In the genomic region with DNA sequence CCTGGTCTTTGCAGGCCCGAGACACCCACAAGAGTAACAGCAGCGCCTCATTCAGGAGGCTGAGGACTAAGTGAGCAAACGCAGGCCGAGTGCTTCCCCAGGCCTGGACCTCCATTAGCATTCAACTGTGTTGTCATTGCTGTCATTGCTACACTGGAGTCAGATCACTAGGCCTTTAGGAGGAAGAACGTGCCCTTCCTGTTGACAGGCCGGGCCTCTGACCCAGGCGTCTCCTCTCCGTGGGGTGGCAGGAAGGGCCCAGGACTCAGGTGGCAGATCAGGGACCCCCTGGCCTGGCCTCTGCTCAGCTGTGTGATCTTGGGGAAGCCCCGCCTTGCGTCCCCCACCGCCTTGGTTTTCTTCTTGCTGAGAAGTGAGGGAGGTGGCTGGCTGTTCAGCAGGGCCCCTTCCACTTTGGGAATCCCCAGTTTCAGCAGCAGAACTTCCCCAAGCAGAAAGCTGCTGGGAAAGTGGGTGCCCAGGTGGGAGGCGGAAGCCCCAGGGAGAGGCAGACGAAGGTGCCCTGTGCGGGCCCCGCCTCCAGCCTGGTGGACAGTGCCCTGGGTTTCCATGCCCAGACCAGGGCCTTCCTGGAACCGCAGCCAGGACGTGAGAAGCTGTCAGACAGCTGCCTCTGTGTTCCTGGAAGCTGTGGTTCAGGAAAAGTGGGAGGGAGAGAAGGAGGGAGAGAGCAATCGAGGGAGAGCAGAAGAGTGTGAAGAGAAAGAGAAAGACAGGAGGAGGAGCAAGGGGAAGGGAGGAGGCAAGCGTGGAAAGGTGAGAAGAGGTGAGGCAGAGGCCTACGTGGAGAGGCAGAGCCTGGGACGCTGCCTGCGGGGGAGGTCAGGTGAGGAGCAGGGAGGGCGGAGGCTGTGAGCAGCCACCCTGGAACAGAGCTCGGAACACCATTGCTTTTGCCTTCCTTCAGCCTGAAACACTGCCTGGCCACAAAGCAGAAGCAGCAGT, we compare ENCODE assay signal across 11 cellular contexts. TPM values are rescaled to one million over a fixed set of nuclear protein-coding genes. Genes with fewer than 3 reads are reported as not detected.
DNase-seq lines count a peak whose midpoint lies in the region; ATAC-seq and TF ChIP-seq lines count a peak whose summit lies in the region.
"Had no signal": no experiment of that assay in that cellular context is flagged by ENCODE, and none has a peak within 500 bp of the region (broad histone marks: within the 10 kb centered on the region; RNA-seq: fewer than 3 reads in every experiment).

No MANE protein-coding gene starts in this region.

- 69 to 73% methylated on average over 21 to 24 of the region's 24 CpGs for WGBS in thyroid gland, 2 donors

- H3K27me3 ChIP-seq in lower lobe of right lung (ENCODE audit: low read depth) (no peaks in the 10 kb centered on the region), vagina (no peaks in the 10 kb centered on the region), thyroid gland (no peaks in the 10 kb centered on the region)

- H3K4me1 ChIP-seq in lower lobe of right lung (peaks cover 27% of the 10 kb centered on the region), vagina (no peaks in the 10 kb centered on the region), thyroid gland (no peaks in the 10 kb centered on the region)
- H3K4me1 ChIP-seq: A549 had no signal

- TF ChIP-seq POLR2A in vagina (IDR thresholded peaks at IDR 0.05) = no peak
- TF ChIP-seq POLR2A in thyroid gland (IDR thresholded peaks at IDR 0.05) = no peak

- TF ChIP-seq CTCF in lower lobe of right lung (IDR thresholded peaks at IDR 0.05) (no peak), vagina (IDR thresholded peaks at IDR 0.05) (no peak), thyroid gland (IDR thresholded peaks at IDR 0.05) (no peak)

- intact Hi-C loops in lower lobe of right lung (cut with DNase I) = no loop called here
- intact Hi-C loops in vagina (cut with DNase I) = no loop called here
- intact Hi-C loops in thyroid gland (cut with DNase I) = no loop called here

- DNase-seq in SIG-M5 treated with dmso at 0.1 percent for 504 hours (lab: John Stamatoyannopoulos, UW; ENCODE audit: unreplicated experiment) (peak; percentile 59), SIG-M5 (lab: John Stamatoyannopoulos, UW) (no peak), LHCN-M2 (ENCODE audit: low read depth) (peak; percentile 69), lower lobe of right lung (peak; percentile 68), vagina (ENCODE audit: extremely low spot score in 2 of 2) (no peak), NCI-H345 (lab: John Stamatoyannopoulos, UW) (no peak), thyroid gland (no peak)
- peak; percentile 25 for DNase-seq in activated gamma-delta T cell treated with anti-CD3 and anti-CD28 coated beads, Interleukin-2, amount 50 U/mL, for 16 hours (ENCODE audit: low read depth)

- no peak overlapping the region for H3K4me3 ChIP-seq in lower lobe of right lung
- H3K4me3 ChIP-seq in vagina = no peak overlapping the region
- H3K4me3 ChIP-seq in thyroid gland (replicated peaks in 1 of 3) = no peak overlapping the region
- H3K4me3 ChIP-seq: A549, lung, SK-N-MC had no signal

- H3K9me3 ChIP-seq in lower lobe of right lung = no peaks in the 10 kb centered on the region
- H3K9me3 ChIP-seq in vagina = no peaks in the 10 kb centered on the region
- H3K9me3 ChIP-seq in thyroid gland = no peaks in the 10 kb centered on the region
- H3K9me3 ChIP-seq: A549 had no signal

- peak overlapping the region; percentile 83 for H3K27ac ChIP-seq in lower lobe of right lung
- peak overlapping the region; percentile 18 for H3K27ac ChIP-seq in vagina
- H3K27ac ChIP-seq in thyroid gland = no peak overlapping the region
- H3K27ac ChIP-seq: A549, SK-N-MC had no signal

- no peaks in the 10 kb centered on the region for H3K36me3 ChIP-seq in lower lobe of right lung
- no peaks in the 10 kb centered on the region for H3K36me3 ChIP-seq in vagina
- H3K36me3 ChIP-seq in thyroid gland = no peaks in the 10 kb centered on the region

- peak; percentile 34 to 58 for ATAC-seq in lower lobe of right lung
- ATAC-seq: A549 had no signal

RNA-seq across cellular contexts. Expression of gene ZDHHC19, which starts 18.9 kb away (rescaled TPM):
- not detected in 2 replicates for total RNA-seq in LHCN-M2 (2014; rRNA removed)
- not detected for polyA plus RNA-seq in LHCN-M2 (2012)
- 1.0 TPM for total RNA-seq in lower lobe of right lung
- not detected for total RNA-seq in vagina
- total RNA-seq in thyroid gland = not detected

RNA-seq across cellular contexts. Expression of gene SLC51A, which starts 24.0 kb away (rescaled TPM):
- total RNA-seq in LHCN-M2 (2014; rRNA removed) (not detected in 2 replicates), lower lobe of right lung (1.3 TPM), vagina (1.2 TPM), thyroid gland (under 1 TPM in 2 of 4 donors, not detected in 2; 0.56 to 0.63 TPM)
- 4.0 TPM for polyA plus RNA-seq in LHCN-M2 (2012)
- polyA plus RNA-seq: A549 had no signal

Comparison
In these comparisons a context has a peak if more than half of its experiments do, and no peak if none do; other contexts are left out.
1. DNase-seq: peak in SIG-M5 treated with dmso at 0.1 percent for 504 hours (single experiment), LHCN-M2 (single experiment), activated gamma-delta T cell treated with anti-CD3 and anti-CD28 coated beads, Interleukin-2, amount 50 U/mL, for 16 hours (single experiment) and lower lobe of right lung (single experiment); none in SIG-M5 (single experiment), vagina (0 of 2), NCI-H345 (single experiment) and thyroid gland (0 of 2).
2. H3K27ac ChIP-seq: peak in lower lobe of right lung (single experiment) and vagina (single experiment); none in thyroid gland (0 of 3).